32 cellular contexts compared by ENCODE assay signal in the genomic region with DNA sequence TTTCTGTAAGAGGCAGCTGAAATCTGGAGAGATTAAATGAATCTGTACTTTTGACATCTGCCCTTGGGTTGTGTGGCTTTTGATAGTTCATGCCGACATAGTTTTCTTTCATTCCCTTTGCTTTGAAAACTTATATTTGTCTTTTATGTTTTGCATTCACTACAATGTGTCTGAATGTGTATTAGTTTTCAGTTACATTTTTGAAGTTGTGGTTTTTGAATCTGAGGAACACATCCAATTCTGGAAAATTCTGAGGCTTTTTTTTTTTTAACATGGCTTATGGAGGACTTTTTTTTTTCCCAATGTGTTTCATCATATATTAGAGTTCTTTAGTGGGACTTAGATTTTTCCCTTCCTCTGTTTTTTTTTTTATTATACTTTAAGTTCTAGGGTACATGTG.
"Had no signal": no experiment of that assay in that cellular context is flagged by ENCODE, and none has a peak within 500 bp of the region (broad histone marks: within the 10 kb centered on the region; RNA-seq: fewer than 3 reads in every experiment).

No MANE protein-coding gene starts in this region.

- DNase-seq: activated CD4-positive, alpha-beta memory T cell treated with anti-CD3 and anti-CD28 coated beads for 36 hours; activated CD4-positive, alpha-beta T cell treated with anti-CD3 and anti-CD28 coated beads, Interleukin-2, amount 10 ng/mL, durations not matched to agents 24 days and 14 days; activated CD4-positive, CD25-positive, alpha-beta regulatory T cell treated with anti-CD3 and anti-CD28 coated beads, Interleukin-2, amount 50 U/mL, for 72 hours; activated CD8-positive, alpha-beta memory T cell treated with anti-CD3 and anti-CD28 coated beads, Interleukin-2, amount 50 U/mL, for 4 hours; activated effector memory CD4-positive, alpha-beta T cell treated with anti-CD3 and anti-CD28 coated beads, Interleukin-2, amount 50 U/mL, for 16 hours; activated naive CD4-positive, alpha-beta T cell treated with anti-CD3 and anti-CD28 coated beads for 36 hours; activated naive CD8-positive, alpha-beta T cell treated with anti-CD3 and anti-CD28 coated beads for 36 hours; activated T-cell treated with anti-CD3 and anti-CD28 coated beads, Interleukin-2, amount 50 U/mL, for 1 hour; dermis blood vessel endothelial cell; effector CD4-positive, alpha-beta T cell; foreskin fibroblast; heart left ventricle; left ventricle myocardium inferior; mucosa of descending colon; ovary; right lobe of liver; small intestine; stimulated activated CD4-positive, alpha-beta T cell treated with anti-CD3 and anti-CD28 coated beads, Interleukin-1b, Interleukin-23, amount 100 ng/mL, for 48 hours; stimulated activated naive B cell treated with anti-CD40 and anti-IgM and Interleukin-4, amounts not matched to agents 10 μg/mL and 1 μg/mL and 100 μg/mL, for 72 hours; T-helper 17 cell; trophoblast cell had no signal

- H3K4me3 ChIP-seq: ascending aorta, breast epithelium, esophagus muscularis mucosa, heart left ventricle, left ventricle myocardium inferior, lung, mucosa of descending colon, ovary, right lobe of liver had no signal

- H3K4me1 ChIP-seq: ascending aorta, breast epithelium, esophagus muscularis mucosa, heart left ventricle, left ventricle myocardium inferior, right lobe of liver had no signal

- H3K27me3 Mint-ChIP-seq: activated CD4-positive, alpha-beta T cell treated with anti-CD3 and anti-CD28 coated beads, Interleukin-2, amount 10 ng/mL, durations not matched to agents 24 days and 14 days; activated naive CD8-positive, alpha-beta T cell treated with anti-CD3 and anti-CD28 coated beads for 36 hours; central memory CD8-positive, alpha-beta T cell; progenitor cell of endocrine pancreas; stimulated activated naive B cell treated with anti-CD40 and anti-IgM and Interleukin-4, amounts not matched to agents 10 μg/mL and 1 μg/mL and 100 μg/mL, for 72 hours; T-helper 17 cell had no signal

- FAIRE-seq: colon, islet of Langerhans, small intestine, urothelium cell line had no signal

- H3K36me3 Mint-ChIP-seq: activated CD4-positive, alpha-beta memory T cell treated with anti-CD3 and anti-CD28 coated beads for 36 hours; activated naive CD8-positive, alpha-beta T cell treated with anti-CD3 and anti-CD28 coated beads for 36 hours; stimulated activated naive B cell treated with anti-CD40 and anti-IgM and Interleukin-4, amounts not matched to agents 10 μg/mL and 1 μg/mL and 100 μg/mL, for 72 hours had no signal

- H3K27ac Mint-ChIP-seq: activated CD4-positive, alpha-beta memory T cell treated with anti-CD3 and anti-CD28 coated beads for 36 hours; activated CD4-positive, alpha-beta T cell treated with anti-CD3 and anti-CD28 coated beads, Interleukin-2, amount 10 ng/mL, durations not matched to agents 24 days and 14 days; activated naive CD4-positive, alpha-beta T cell treated with anti-CD3 and anti-CD28 coated beads for 36 hours; activated naive CD8-positive, alpha-beta T cell treated with anti-CD3 and anti-CD28 coated beads for 36 hours; activated T-helper 1 cell treated with anti-CD3 and anti-CD28 coated beads, Interleukin-12 subunit alpha, Interleukin-12 subunit beta, Interleukin-2, Interleukin-4 antibody, amounts not matched to agents 30 ng/mL and 10 ng/mL and 1 ng/mL, durations not matched to agents 14 hours and 24 hours and 36 hours; nephron; progenitor cell of endocrine pancreas; stimulated activated naive B cell treated with anti-CD40 and anti-IgM and Interleukin-4, amounts not matched to agents 10 μg/mL and 1 μg/mL and 100 μg/mL, for 72 hours; T-helper 17 cell had no signal

- H3K4me1 Mint-ChIP-seq: activated CD4-positive, alpha-beta T cell treated with anti-CD3 and anti-CD28 coated beads, Interleukin-2, amount 10 ng/mL, durations not matched to agents 24 days and 14 days; activated naive CD8-positive, alpha-beta T cell treated with anti-CD3 and anti-CD28 coated beads for 36 hours; central memory CD8-positive, alpha-beta T cell; stimulated activated naive B cell treated with anti-CD40 and anti-IgM and Interleukin-4, amounts not matched to agents 10 μg/mL and 1 μg/mL and 100 μg/mL, for 72 hours; T-helper 17 cell had no signal

- H3K27me3 ChIP-seq: ascending aorta, breast epithelium, esophagus muscularis mucosa, heart left ventricle, ovary, right lobe of liver had no signal

- H3K4me3 Mint-ChIP-seq: activated CD4-positive, alpha-beta memory T cell treated with anti-CD3 and anti-CD28 coated beads for 36 hours; activated CD4-positive, alpha-beta T cell treated with anti-CD3 and anti-CD28 coated beads, Interleukin-2, amount 10 ng/mL, durations not matched to agents 24 days and 14 days; activated naive CD4-positive, alpha-beta T cell treated with anti-CD3 and anti-CD28 coated beads for 36 hours; activated naive CD8-positive, alpha-beta T cell treated with anti-CD3 and anti-CD28 coated beads for 36 hours; activated T-helper 1 cell treated with anti-CD3 and anti-CD28 coated beads, Interleukin-12 subunit alpha, Interleukin-12 subunit beta, Interleukin-2, Interleukin-4 antibody, amounts not matched to agents 30 ng/mL and 10 ng/mL and 1 ng/mL, durations not matched to agents 14 hours and 24 hours and 36 hours; central memory CD8-positive, alpha-beta T cell; nephron; stimulated activated naive B cell treated with anti-CD40 and anti-IgM and Interleukin-4, amounts not matched to agents 10 μg/mL and 1 μg/mL and 100 μg/mL, for 72 hours; T-helper 17 cell had no signal

- H3K27ac ChIP-seq: ascending aorta, breast epithelium, esophagus muscularis mucosa, heart left ventricle, left ventricle myocardium inferior, ovary, right lobe of liver had no signal

- H3K9me3 ChIP-seq: ascending aorta, breast epithelium, esophagus muscularis mucosa, heart left ventricle, left ventricle myocardium inferior, mucosa of descending colon, ovary, right lobe of liver had no signal

- H3K36me3 ChIP-seq: ascending aorta, breast epithelium, esophagus muscularis mucosa, heart left ventricle, left ventricle myocardium inferior, ovary, right lobe of liver had no signal

- H3K9me3 Mint-ChIP-seq: activated CD4-positive, alpha-beta memory T cell treated with anti-CD3 and anti-CD28 coated beads for 36 hours; nephron had no signal
